22 cellular contexts compared by ENCODE assay signal in the genomic region with DNA sequence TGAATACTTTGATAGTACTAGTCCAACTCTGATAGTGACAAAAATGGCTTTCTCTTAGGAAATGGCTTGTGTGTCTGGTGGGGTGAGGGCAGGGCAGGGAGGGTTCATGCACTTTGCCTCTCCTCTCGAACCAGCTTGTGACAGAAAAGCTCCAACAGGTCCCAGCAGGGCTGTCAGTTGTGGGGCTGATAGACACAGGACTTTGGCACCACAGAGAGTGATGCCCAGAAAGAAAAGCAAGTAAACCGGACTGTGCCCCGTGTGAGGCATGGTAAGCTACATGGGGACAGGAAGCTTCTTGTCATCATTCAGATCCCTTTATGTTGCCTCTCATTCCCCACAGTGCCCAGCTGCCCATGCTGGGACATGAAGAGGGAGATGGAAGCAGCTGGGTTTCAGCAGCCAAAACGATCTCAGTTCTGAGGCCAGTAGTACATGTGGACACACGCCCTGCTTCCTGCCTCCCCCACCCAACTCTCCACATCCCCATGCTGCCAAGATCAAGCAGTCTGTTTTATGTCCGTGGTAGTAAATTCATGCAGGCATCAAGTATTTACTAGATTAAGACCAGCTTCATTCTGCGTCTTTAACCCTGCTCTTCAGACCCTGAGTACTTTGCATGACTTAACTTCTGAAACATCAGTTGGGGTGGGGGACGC. TPM values are rescaled to one million over a fixed set of nuclear protein-coding genes. Genes with fewer than 3 reads are reported as not detected.
DNase-seq lines count a peak whose midpoint lies in the region; ATAC-seq and TF ChIP-seq lines count a peak whose summit lies in the region.
"Had no signal": no experiment of that assay in that cellular context is flagged by ENCODE, and none has a peak within 500 bp of the region (broad histone marks: within the 10 kb centered on the region; RNA-seq: fewer than 3 reads in every experiment).

No MANE protein-coding gene starts in this region.

- peaks cover 0 to 9% (median 5%) of the 10 kb centered on the region in 9 donors for H3K4me1 ChIP-seq in heart right ventricle
- no peaks in the 10 kb centered on the region for H3K4me1 ChIP-seq in left ventricle myocardium inferior
- H3K4me1 ChIP-seq in uterus = no peaks in the 10 kb centered on the region
- H3K4me1 ChIP-seq in GM23248 (ENCODE audit: insufficient read depth) = 0 out of 2 replicates have a peak, but pooled peaks cover 4% of the 10 kb centered on the region
- H3K4me1 ChIP-seq: adrenal gland, pancreas, upper lobe of right lung had no signal

- H3K36me3 ChIP-seq in heart right ventricle = no peaks in the 10 kb centered on the region
- H3K36me3 ChIP-seq in left ventricle myocardium inferior = no peaks in the 10 kb centered on the region
- no peaks in the 10 kb centered on the region for H3K36me3 ChIP-seq in uterus
- H3K36me3 ChIP-seq in GM23248 (ENCODE audit: low read depth) = no peaks in the 10 kb centered on the region
- H3K36me3 ChIP-seq: adrenal gland, pancreas, upper lobe of right lung had no signal

- H3K4me3 ChIP-seq in heart right ventricle (no peak overlapping the region), left ventricle myocardium inferior (no peak overlapping the region), fibroblast of villous mesenchyme (ENCODE audit: low read depth, low read length) (no peak overlapping the region), uterus (no peak overlapping the region), GM23248 (no peak overlapping the region)
- H3K4me3 ChIP-seq: adrenal gland, pancreas, PC-9, upper lobe of right lung had no signal

- TF ChIP-seq CTCF in heart right ventricle (IDR thresholded peaks at IDR 0.05) = no peak
- no peak for TF ChIP-seq CTCF in left ventricle myocardium inferior (IDR thresholded peaks at IDR 0.05; ENCODE audit: borderline replicate concordance)
- TF ChIP-seq CTCF in fibroblast of villous mesenchyme (IDR thresholded peaks at IDR 0.05; ENCODE audit: insufficient read depth, low read depth, low read length) = no peak
- no peak for TF ChIP-seq CTCF in uterus (IDR thresholded peaks at IDR 0.05)

- no peaks in the 10 kb centered on the region for H3F3A ChIP-seq in GM23248 (ENCODE audit: insufficient read depth)

- H3K27ac ChIP-seq in heart right ventricle = no peak overlapping the region
- H3K27ac ChIP-seq in left ventricle myocardium inferior (replicated peaks) = no peak overlapping the region
- H3K27ac ChIP-seq in uterus = no peak overlapping the region
- no peak overlapping the region for H3K27ac ChIP-seq in GM23248
- H3K27ac ChIP-seq: adrenal gland, pancreas, PC-9, upper lobe of right lung had no signal

- no peak overlapping the region for H3K4me2 ChIP-seq in GM23248 (ENCODE audit: unreplicated experiment)
- H3K4me2 ChIP-seq: PC-9 had no signal

- intact Hi-C loops in heart right ventricle (cut with DNase I) = no loop called here
- intact Hi-C loops in left ventricle myocardium inferior (cut with micrococcal nuclease) = no loop called here
- intact Hi-C loops in uterus (cut with DNase I; ENCODE audit: low total_unique reads) = no loop called here

- no peak overlapping the region for H2AFZ ChIP-seq in GM23248
- H2AFZ ChIP-seq: PC-9 had no signal

- no peaks in the 10 kb centered on the region for H4K20me1 ChIP-seq in GM23248 (ENCODE audit: insufficient read depth)

- ATAC-seq in heart right ventricle (peak in 6 of 8 donors; percentile 34 to 65 (median 56)), HG03196 (IDR thresholded peaks at IDR 0.05; ENCODE audit: unreplicated experiment) (no peak), GM19452 (IDR thresholded peaks at IDR 0.05; ENCODE audit: unreplicated experiment) (no peak)
- ATAC-seq: left colon, pancreas, upper lobe of right lung had no signal

- H3K79me2 ChIP-seq in GM23248 (ENCODE audit: insufficient read depth) = no peaks in the 10 kb centered on the region

- H3K27me3 ChIP-seq in heart right ventricle (no peaks in the 10 kb centered on the region), left ventricle myocardium inferior (ENCODE audit: low read depth) (no peaks in the 10 kb centered on the region), uterus (no peaks in the 10 kb centered on the region), GM23248 (replicated peaks; ENCODE audit: insufficient read depth) (no peaks in the 10 kb centered on the region)
- H3K27me3 ChIP-seq: adrenal gland, pancreas, upper lobe of right lung had no signal

- H3K9me2 ChIP-seq in GM23248 (ENCODE audit: insufficient read depth) = no peaks in the 10 kb centered on the region

- H3K9me3 ChIP-seq in heart right ventricle (no peaks in the 10 kb centered on the region), left ventricle myocardium inferior (replicated peaks) (no peaks in the 10 kb centered on the region), uterus (no peaks in the 10 kb centered on the region), GM23248 (ENCODE audit: low read depth) (no peaks in the 10 kb centered on the region)
- H3K9me3 ChIP-seq: adrenal gland, pancreas, upper lobe of right lung had no signal

- H3K9ac ChIP-seq in GM23248 = no peak overlapping the region

- in situ Hi-C loops in GM23248 (cut with MboI) = no loop called here

- WGBS in heart right ventricle, 2 donors = 41 to 56% methylated on average over 8 of the region's 8 CpGs
- WGBS in GM23248 (ENCODE audit: low coverage in 1 of 2, low lambda C conversion rate in 2 of 2, missing lambda C conversion rate in 2 of 2), 2 experiments = 39 to 44% methylated on average over 8 of the region's 8 CpGs

- TF ChIP-seq POLR2A in uterus (IDR thresholded peaks at IDR 0.05) = no peak

- DNase-seq in heart right ventricle = no peak
- DNase-seq in left ventricle myocardium inferior = no peak
- peak; percentile 58 for DNase-seq in amniotic epithelial cell (ENCODE audit: low read depth)
- DNase-seq in fibroblast of villous mesenchyme (ENCODE audit: low read depth) = peak; percentile 73
- peak; percentile 22 to 25 for DNase-seq in uterus
- no peak for DNase-seq in GM23248
- DNase-seq: ACHN; activated CD4-positive, alpha-beta T cell treated with anti-CD3 and anti-CD28 coated beads for 48 hours; activated effector memory CD4-positive, alpha-beta T cell treated with anti-CD3 and anti-CD28 coated beads, Interleukin-2, amount 50 U/mL, for 16 hours; adrenal gland; CD4-positive, CD25-positive, alpha-beta regulatory T cell; central memory CD4-positive, alpha-beta T cell; DMS79; effector CD4-positive, alpha-beta T cell; left colon; pancreas; PC-9; stimulated activated CD4-positive, alpha-beta T cell treated with anti-CD3 and anti-CD28 coated beads, Interleukin-4, amount 100 ng/mL, for 1 hour; upper lobe of right lung had no signal

RNA-seq across cellular contexts. Expression of a gene that starts 29.7 kb away (rescaled TPM):
- total RNA-seq in heart right ventricle (1 to 10 TPM in 1 of 10 donors, under 1 TPM in 8, not detected in 1; 0.23 to 1.3 (median 0.42) TPM), left ventricle myocardium inferior (1.5 TPM), fibroblast of villous mesenchyme (0.86 and 0.97 TPM in 2 replicates), uterus (under 1 TPM in 2 of 4 donors, not detected in 2; 0.28 to 0.51 TPM)
- polyA plus RNA-seq in heart right ventricle (under 1 TPM; 0.22 to 0.44 TPM), GM23248 (2016; fragmentation: Nextera tagmentation; extraction: Ambion mirVana) (0.63 and 1.1 TPM in 2 replicates)
- 0.38 and 0.43 TPM in 2 replicates for total RNA-seq in GM23248 (2014; rRNA removed; shearing (Covaris generic))
- total RNA-seq: HT-29, PC-9 had no signal

Comparison
In these comparisons a context has a peak if more than half of its experiments do, and no peak if none do; other contexts are left out.
1. ATAC-seq: peak in heart right ventricle (6 of 8); none in HG03196 (single experiment) and GM19452 (single experiment).
2. DNase-seq: peak in amniotic epithelial cell (single experiment), fibroblast of villous mesenchyme (single experiment) and uterus (2 of 2); none in heart right ventricle (0 of 2), left ventricle myocardium inferior (single experiment) and GM23248 (single experiment).